Comparison of ENCODE assay signal across 15 cellular contexts in the genomic region with DNA sequence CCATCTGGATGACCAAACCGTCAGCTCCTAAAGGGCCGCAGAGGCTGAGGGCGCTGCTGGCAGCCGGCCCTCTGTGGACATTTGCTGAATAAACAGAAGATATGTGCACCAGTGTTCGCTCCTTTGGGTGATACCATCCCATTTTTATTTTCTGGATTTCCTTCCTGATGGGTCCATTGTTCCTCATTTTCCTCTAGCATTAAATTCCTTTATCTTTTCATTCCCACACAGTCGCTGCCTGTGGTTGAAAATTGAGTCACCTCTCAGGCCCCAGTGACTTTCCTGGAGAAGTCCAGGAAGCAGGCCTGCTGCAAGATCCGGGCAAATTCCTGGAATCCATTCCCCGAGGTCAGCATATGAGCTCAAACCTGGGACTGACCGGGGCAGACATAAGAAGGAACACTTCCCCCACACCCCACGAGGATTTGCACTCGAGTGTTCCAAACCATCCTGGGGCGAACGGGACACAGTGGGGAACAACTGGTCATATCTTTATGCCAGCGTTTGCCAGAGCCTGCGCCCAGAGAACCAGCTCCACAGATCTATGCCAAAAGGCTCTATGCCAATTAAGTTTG.
A peak's percentile ranks its signal among the peaks of the same experiment; 100 is the strongest.
DNase-seq lines count a peak whose midpoint lies in the region; ATAC-seq, FAIRE-seq and TF ChIP-seq lines count a peak whose summit lies in the region.
"Had no signal": no experiment of that assay in that cellular context is flagged by ENCODE, and none has a peak within 500 bp of the region (broad histone marks: within the 10 kb centered on the region; RNA-seq: fewer than 3 reads in every experiment).

No MANE protein-coding gene starts in this region.

- DNase-seq in DMS153 treated with DMSO at 0.1 percent for 48 hours (lab: John Stamatoyannopoulos, UW; ENCODE audit: unreplicated experiment), result peak; percentile 26
- DNase-seq in NCI-H1930 (lab: John Stamatoyannopoulos, UW), result peak; percentile 59
- peak in 1 of 4 experiments; percentile 24 for DNase-seq in K562 (ENCODE audit: extremely low read depth in 1 of 4, low spot score in 3 of 4)
- no peak for DNase-seq in CD8-positive, alpha-beta T cell
- DNase-seq in putamen (ENCODE audit: low spot score), result no peak
- DNase-seq: activated CD4-positive, alpha-beta T cell treated with anti-CD3 and anti-CD28 coated beads, Interleukin-2, amount 50 U/mL, for 48 hours; activated naive CD8-positive, alpha-beta T cell treated with anti-CD3 and anti-CD28 coated beads, Interleukin-2, amount 10 ng/mL, durations not matched to agents 7 days and 5 days; CD4-positive, CD25-positive, alpha-beta regulatory T cell; naive thymus-derived CD8-positive, alpha-beta T cell; NCI-H2171 treated with DMSO at 0.1 percent for 48 hours; stimulated activated naive CD4-positive, alpha-beta T cell had no signal

- intact Hi-C loops in K562 (cut with micrococcal nuclease), result no loop called here
- intact Hi-C loops in CD8-positive, alpha-beta T cell (cut with DNase I, micrococcal nuclease), result no loop called here

- ATAC-seq in K562, result peak; percentile 72
- ATAC-seq in CD8-positive, alpha-beta T cell, result no peak
- no peak for ATAC-seq in HG03175 (IDR thresholded peaks at IDR 0.05; ENCODE audit: unreplicated experiment)
- no peak for ATAC-seq in HG02623 (IDR thresholded peaks at IDR 0.05; ENCODE audit: unreplicated experiment)
- ATAC-seq: naive thymus-derived CD8-positive, alpha-beta T cell had no signal

- BruUV-seq in K562 (replicated peaks; lab: Mats Ljungman, UMichigan), result no TSS peak

- peak overlapping the region; percentile 29 for H3K4me2 ChIP-seq in K562 (ENCODE audit: insufficient read depth, low read length)

- H4K20me1 ChIP-seq in K562 (replicated peaks; ENCODE audit: control insufficient read depth, insufficient read depth, low read length), result no peaks in the 10 kb centered on the region

- TF ChIP-seq POLR2A in K562 (conservative IDR thresholded peaks at IDR 0.05), result no peak

- no peaks in the 10 kb centered on the region for H3K9me3 Mint-ChIP-seq in CD8-positive, alpha-beta T cell
- H3K9me3 Mint-ChIP-seq: activated naive CD8-positive, alpha-beta T cell treated with anti-CD3 and anti-CD28 coated beads, Interleukin-2, amount 10 ng/mL, durations not matched to agents 7 days and 5 days; naive thymus-derived CD8-positive, alpha-beta T cell had no signal

- WGBS in K562 (ENCODE audit: insufficient coverage, low coverage, missing lambda C conversion rate), result 14% methylated on average over 11 of the region's 15 CpGs

- TF ChIP-seq RAD21 in K562 (CRISPR knock-in tag; conservative IDR thresholded peaks at IDR 0.05 in 1 of 2, IDR thresholded peaks at IDR 0.05 in 1 of 2), result no peak

- no peaks in the 10 kb centered on the region for H3K36me3 Mint-ChIP-seq in CD8-positive, alpha-beta T cell
- H3K36me3 Mint-ChIP-seq: activated naive CD8-positive, alpha-beta T cell treated with anti-CD3 and anti-CD28 coated beads, Interleukin-2, amount 10 ng/mL, durations not matched to agents 7 days and 5 days; CD4-positive, CD25-positive, alpha-beta regulatory T cell; naive thymus-derived CD8-positive, alpha-beta T cell had no signal

- in situ Hi-C loops in K562 (cut with MboI), result no loop called here

- TF ChIP-seq CTCF in K562 (IDR thresholded peaks at IDR 0.05 in 2 of 3, conservative IDR thresholded peaks at IDR 0.05 in 1 of 3; ENCODE audit: insufficient read depth in 2 of 3, low read depth in 1 of 3, low read length in 3 of 3), result no peak
- no peak for TF ChIP-seq CTCF in CD8-positive, alpha-beta T cell (IDR thresholded peaks at IDR 0.05)

- H3K9ac ChIP-seq in K562 (ENCODE audit: insufficient read depth in 1 of 2, low read depth in 2 of 2, low read length in 2 of 2) (peak overlapping the region in 1 of 2 experiments; percentile 68; a peak in 2 of 4 replicates), mucosa of stomach (ENCODE audit: low read length) (peak overlapping the region; percentile 59)

- peak overlapping the region; percentile 86 for H2AFZ ChIP-seq in K562 (ENCODE audit: low read depth, low read length)

- no peaks in the 10 kb centered on the region for H3K27me3 ChIP-seq in K562 (ENCODE audit: control insufficient read depth in 2 of 2, insufficient read depth in 2 of 2, low read length in 2 of 2)
- no peaks in the 10 kb centered on the region for H3K27me3 ChIP-seq in mucosa of stomach (ENCODE audit: control insufficient read depth, insufficient read depth, low read length)
- no peaks in the 10 kb centered on the region for H3K27me3 ChIP-seq in CD8-positive, alpha-beta T cell (ENCODE audit: insufficient read depth, low read length)

- no peak overlapping the region for H3K4me3 Mint-ChIP-seq in CD8-positive, alpha-beta T cell
- H3K4me3 Mint-ChIP-seq: activated naive CD8-positive, alpha-beta T cell treated with anti-CD3 and anti-CD28 coated beads, Interleukin-2, amount 10 ng/mL, durations not matched to agents 7 days and 5 days; CD4-positive, CD25-positive, alpha-beta regulatory T cell; naive thymus-derived CD8-positive, alpha-beta T cell had no signal

- no peak overlapping the region for H3K27ac Mint-ChIP-seq in CD8-positive, alpha-beta T cell
- H3K27ac Mint-ChIP-seq: activated naive CD8-positive, alpha-beta T cell treated with anti-CD3 and anti-CD28 coated beads, Interleukin-2, amount 10 ng/mL, durations not matched to agents 7 days and 5 days; CD4-positive, CD25-positive, alpha-beta regulatory T cell; naive thymus-derived CD8-positive, alpha-beta T cell had no signal

- H3K27ac ChIP-seq in K562 (ENCODE audit: extremely low read depth, low read depth, low read length), result no peak overlapping the region
- no peak overlapping the region for H3K27ac ChIP-seq in CD8-positive, alpha-beta T cell (ENCODE audit: low read depth, low read length)
- H3K27ac ChIP-seq: SK-N-MC had no signal

- no peaks in the 10 kb centered on the region for H3K9me3 ChIP-seq in K562 (replicated peaks; ENCODE audit: control insufficient read depth, insufficient read depth, low read depth, low read length)
- H3K9me3 ChIP-seq in mucosa of stomach (ENCODE audit: control insufficient read depth, low read length), result no peaks in the 10 kb centered on the region
- no peaks in the 10 kb centered on the region for H3K9me3 ChIP-seq in CD8-positive, alpha-beta T cell (ENCODE audit: low read length)

- no peaks in the 10 kb centered on the region for H3K36me3 ChIP-seq in K562 (ENCODE audit: control insufficient read depth, insufficient read depth, low read length)
- H3K36me3 ChIP-seq in mucosa of stomach (ENCODE audit: control insufficient read depth, insufficient read depth, low read length), result no peaks in the 10 kb centered on the region
- H3K36me3 ChIP-seq in CD8-positive, alpha-beta T cell (ENCODE audit: insufficient read depth, low read length), result no peaks in the 10 kb centered on the region

- H3K27me3 Mint-ChIP-seq in CD8-positive, alpha-beta T cell (ENCODE audit: low read depth), result no peaks in the 10 kb centered on the region
- H3K27me3 Mint-ChIP-seq: activated naive CD8-positive, alpha-beta T cell treated with anti-CD3 and anti-CD28 coated beads, Interleukin-2, amount 10 ng/mL, durations not matched to agents 7 days and 5 days; naive thymus-derived CD8-positive, alpha-beta T cell had no signal

- no peak for FAIRE-seq in K562 (lab: Jason Lieb, UNC)

- H3K4me3 ChIP-seq in K562, result no peak overlapping the region
- no peak overlapping the region for H3K4me3 ChIP-seq in mucosa of stomach (ENCODE audit: low read length)
- no peak overlapping the region for H3K4me3 ChIP-seq in CD8-positive, alpha-beta T cell (ENCODE audit: low read depth, low read length)
- H3K4me3 ChIP-seq: SK-N-MC had no signal

- H3K9me1 ChIP-seq in K562 (ENCODE audit: control insufficient read depth, insufficient read depth, low read length), result no peaks in the 10 kb centered on the region

- H3K4me1 Mint-ChIP-seq in CD8-positive, alpha-beta T cell (ENCODE audit: low read depth), result no peaks in the 10 kb centered on the region

- H3K4me1 ChIP-seq in K562 (replicated peaks in 1 of 2; ENCODE audit: control insufficient read depth in 2 of 2, insufficient read depth in 2 of 2, low read length in 2 of 2), result no peaks in the 10 kb centered on the region; a peak in 1 of 5 replicates
- peaks cover 9% of the 10 kb centered on the region for H3K4me1 ChIP-seq in mucosa of stomach (ENCODE audit: control insufficient read depth, insufficient read depth, low read length)
- no peaks in the 10 kb centered on the region for H3K4me1 ChIP-seq in CD8-positive, alpha-beta T cell (ENCODE audit: insufficient read depth, low read length)

- no peak for TF ChIP-seq EP300 in K562 (IDR thresholded peaks at IDR 0.05; ENCODE audit: low read length)

- CTCF ChIA-PET in K562 (lab: Yijun Ruan, JAX; ENCODE audit: low intra/inter-chr PET ratio), result no interaction called here
- CTCF ChIA-PET in CD8-positive, alpha-beta T cell (lab: Charles Lee), result interaction anchor here (1.0 kb wide), 1 partner anchor 27 kb away, joined by 3 read pairs; no protein-coding TSS in a partner anchor

- POLR2A ChIA-PET in K562 (lab: Yijun Ruan, JAX), result no interaction called here
- POLR2A ChIA-PET in CD8-positive, alpha-beta T cell (lab: Charles Lee), result no interaction called here

- H3K79me2 ChIP-seq in K562 (ENCODE audit: control insufficient read depth, insufficient read depth, low read length), result no peaks in the 10 kb centered on the region

TF ChIP-seq in K562, 482 proteins besides CTCF, POLR2A, EP300 and RAD21:
- 0 out of 2 replicates have a peak, but pooled peaks have one; percentile 24 for TF ChIP-seq FOSL1 (tag; conservative IDR thresholded peaks at IDR 0.05)
- TF ChIP-seq, protein P1, sequence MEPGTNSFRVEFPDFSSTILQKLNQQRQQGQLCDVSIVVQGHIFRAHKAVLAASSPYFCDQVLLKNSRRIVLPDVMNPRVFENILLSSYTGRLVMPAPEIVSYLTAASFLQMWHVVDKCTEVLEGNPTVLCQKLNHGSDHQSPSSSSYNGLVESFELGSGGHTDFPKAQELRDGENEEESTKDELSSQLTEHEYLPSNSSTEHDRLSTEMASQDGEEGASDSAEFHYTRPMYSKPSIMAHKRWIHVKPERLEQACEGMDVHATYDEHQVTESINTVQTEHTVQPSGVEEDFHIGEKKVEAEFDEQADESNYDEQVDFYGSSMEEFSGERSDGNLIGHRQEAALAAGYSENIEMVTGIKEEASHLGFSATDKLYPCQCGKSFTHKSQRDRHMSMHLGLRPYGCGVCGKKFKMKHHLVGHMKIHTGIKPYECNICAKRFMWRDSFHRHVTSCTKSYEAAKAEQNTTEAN (CRISPR knock-in tag; IDR thresholded peaks at IDR 0.05), result no peak

Comparison
In these comparisons a context has a peak if more than half of its experiments do, and no peak if none do; other contexts are left out.
1. DNase-seq: peak in DMS153 treated with DMSO at 0.1 percent for 48 hours (single experiment) and NCI-H1930 (2 of 2); none in CD8-positive, alpha-beta T cell (0 of 7) and putamen (single experiment).